Comparison of ENCODE assay signal across 1 cellular context in the genomic region with DNA sequence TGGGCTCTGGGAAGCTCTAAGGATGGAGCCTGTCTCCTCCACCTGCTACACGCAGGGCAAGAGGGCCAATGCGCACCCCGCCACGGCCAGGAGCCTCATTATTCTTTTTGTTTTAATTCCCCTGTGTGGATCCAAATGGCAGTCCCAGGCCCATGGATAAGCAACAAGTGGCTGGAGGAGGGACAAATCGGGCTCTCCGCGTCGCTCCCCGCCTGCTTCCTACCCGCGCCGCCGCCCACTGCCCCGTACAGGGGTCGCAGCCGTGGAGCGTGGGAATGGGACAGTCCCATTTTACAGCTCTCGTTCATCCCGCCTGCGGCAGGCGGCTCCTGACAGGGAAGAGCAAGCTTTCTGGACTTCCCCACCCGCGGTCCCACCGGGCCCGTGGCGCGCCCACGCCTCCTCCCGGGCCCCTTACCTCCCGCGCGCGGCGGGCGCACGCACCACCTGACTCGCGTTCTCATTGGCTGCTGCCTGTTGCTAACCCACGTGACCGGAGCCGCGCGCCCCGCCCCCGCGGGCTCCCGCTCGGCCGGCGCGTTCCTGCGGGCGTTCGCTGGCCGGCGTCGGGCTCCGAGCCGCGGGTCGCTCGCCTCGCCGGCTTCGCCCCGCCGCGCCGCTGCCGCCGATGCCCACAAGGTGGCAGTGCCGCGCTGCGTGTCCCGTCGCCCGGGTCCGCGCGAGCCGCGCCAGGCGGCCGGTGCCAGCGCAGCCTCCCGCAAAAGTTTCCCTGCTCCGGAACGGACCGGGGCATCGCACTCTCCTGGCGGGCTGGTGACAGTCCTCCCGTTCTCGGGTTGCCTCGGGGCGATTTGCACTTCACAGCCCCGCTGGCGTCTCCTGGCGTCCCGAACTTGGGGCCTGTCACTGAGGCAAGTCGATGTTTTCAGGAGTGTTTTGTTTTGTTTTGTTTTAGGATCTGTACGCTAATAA.
A peak's percentile ranks its signal among the peaks of the same experiment; 100 is the strongest.
TF ChIP-seq lines count a peak whose summit lies in the region.

No MANE protein-coding gene starts in this region.

TF ChIP-seq in GM12878, 131 proteins besides CTCF, POLR2A, EP300 and RAD21 (continued from another document and continues in another):
- TF ChIP-seq, protein P1, sequence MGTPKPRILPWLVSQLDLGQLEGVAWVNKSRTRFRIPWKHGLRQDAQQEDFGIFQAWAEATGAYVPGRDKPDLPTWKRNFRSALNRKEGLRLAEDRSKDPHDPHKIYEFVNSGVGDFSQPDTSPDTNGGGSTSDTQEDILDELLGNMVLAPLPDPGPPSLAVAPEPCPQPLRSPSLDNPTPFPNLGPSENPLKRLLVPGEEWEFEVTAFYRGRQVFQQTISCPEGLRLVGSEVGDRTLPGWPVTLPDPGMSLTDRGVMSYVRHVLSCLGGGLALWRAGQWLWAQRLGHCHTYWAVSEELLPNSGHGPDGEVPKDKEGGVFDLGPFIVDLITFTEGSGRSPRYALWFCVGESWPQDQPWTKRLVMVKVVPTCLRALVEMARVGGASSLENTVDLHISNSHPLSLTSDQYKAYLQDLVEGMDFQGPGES (IDR thresholded peaks at IDR 0.05): peak; percentile 21; the same call in 1 of the 2 replicates
- TF ChIP-seq CBX5 (IDR thresholded peaks at IDR 0.05; ENCODE audit: low read depth): peak; percentile 66; the same call in 1 of the 2 replicates
- TF ChIP-seq EGR1 (IDR thresholded peaks at IDR 0.05; ENCODE audit: borderline replicate concordance in 1 of 2, low read depth in 2 of 2, low read length in 2 of 2): peak in 1 of 2 experiments; percentile 90; a peak in 2 of 3 replicates
- TF ChIP-seq SMAD1 (IDR thresholded peaks at IDR 0.05; ENCODE audit: low read depth, partially characterized antibody): no peak
- peak; percentile 28; the same call in 1 of the 2 replicates for TF ChIP-seq NR2C1 (IDR thresholded peaks at IDR 0.05)
- TF ChIP-seq, protein P2, sequence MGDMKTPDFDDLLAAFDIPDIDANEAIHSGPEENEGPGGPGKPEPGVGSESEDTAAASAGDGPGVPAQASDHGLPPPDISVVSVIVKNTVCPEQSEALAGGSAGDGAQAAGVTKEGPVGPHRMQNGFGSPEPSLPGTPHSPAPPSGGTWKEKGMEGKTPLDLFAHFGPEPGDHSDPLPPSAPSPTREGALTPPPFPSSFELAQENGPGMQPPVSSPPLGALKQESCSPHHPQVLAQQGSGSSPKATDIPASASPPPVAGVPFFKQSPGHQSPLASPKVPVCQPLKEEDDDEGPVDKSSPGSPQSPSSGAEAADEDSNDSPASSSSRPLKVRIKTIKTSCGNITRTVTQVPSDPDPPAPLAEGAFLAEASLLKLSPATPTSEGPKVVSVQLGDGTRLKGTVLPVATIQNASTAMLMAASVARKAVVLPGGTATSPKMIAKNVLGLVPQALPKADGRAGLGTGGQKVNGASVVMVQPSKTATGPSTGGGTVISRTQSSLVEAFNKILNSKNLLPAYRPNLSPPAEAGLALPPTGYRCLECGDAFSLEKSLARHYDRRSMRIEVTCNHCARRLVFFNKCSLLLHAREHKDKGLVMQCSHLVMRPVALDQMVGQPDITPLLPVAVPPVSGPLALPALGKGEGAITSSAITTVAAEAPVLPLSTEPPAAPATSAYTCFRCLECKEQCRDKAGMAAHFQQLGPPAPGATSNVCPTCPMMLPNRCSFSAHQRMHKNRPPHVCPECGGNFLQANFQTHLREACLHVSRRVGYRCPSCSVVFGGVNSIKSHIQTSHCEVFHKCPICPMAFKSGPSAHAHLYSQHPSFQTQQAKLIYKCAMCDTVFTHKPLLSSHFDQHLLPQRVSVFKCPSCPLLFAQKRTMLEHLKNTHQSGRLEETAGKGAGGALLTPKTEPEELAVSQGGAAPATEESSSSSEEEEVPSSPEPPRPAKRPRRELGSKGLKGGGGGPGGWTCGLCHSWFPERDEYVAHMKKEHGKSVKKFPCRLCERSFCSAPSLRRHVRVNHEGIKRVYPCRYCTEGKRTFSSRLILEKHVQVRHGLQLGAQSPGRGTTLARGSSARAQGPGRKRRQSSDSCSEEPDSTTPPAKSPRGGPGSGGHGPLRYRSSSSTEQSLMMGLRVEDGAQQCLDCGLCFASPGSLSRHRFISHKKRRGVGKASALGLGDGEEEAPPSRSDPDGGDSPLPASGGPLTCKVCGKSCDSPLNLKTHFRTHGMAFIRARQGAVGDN (IDR thresholded peaks at IDR 0.05): 0 out of 2 replicates have a peak, but pooled peaks have one; percentile 49
- peak; percentile 22; the same call in 1 of the 2 replicates for TF ChIP-seq ZNF207 (IDR thresholded peaks at IDR 0.05; ENCODE audit: borderline replicate concordance)
- TF ChIP-seq NFIC (IDR thresholded peaks at IDR 0.05; ENCODE audit: low read depth, low read length): no peak; the same call in 1 of the 2 replicates
- no peak for TF ChIP-seq HDGF (IDR thresholded peaks at IDR 0.05)
- peak; percentile 72 for TF ChIP-seq RAD51 (IDR thresholded peaks at IDR 0.05)
- peak; percentile 95 for TF ChIP-seq GATAD2B (conservative IDR thresholded peaks at IDR 0.05; ENCODE audit: low read depth)
- TF ChIP-seq KLF5 (IDR thresholded peaks at IDR 0.05; ENCODE audit: partially characterized antibody): peak; percentile 21
- TF ChIP-seq FOS (IDR thresholded peaks at IDR 0.05; ENCODE audit: borderline replicate concordance, extremely low read depth, insufficient read length): no peak
- TF ChIP-seq NBN (IDR thresholded peaks at IDR 0.05): 0 out of 2 replicates have a peak, but pooled peaks have one; percentile 7
- peak; percentile 46; the same call in 1 of the 2 replicates for TF ChIP-seq TCF3 (IDR thresholded peaks at IDR 0.05; ENCODE audit: borderline replicate concordance, insufficient read depth, low read depth, low read length)
- TF ChIP-seq, protein P3, sequence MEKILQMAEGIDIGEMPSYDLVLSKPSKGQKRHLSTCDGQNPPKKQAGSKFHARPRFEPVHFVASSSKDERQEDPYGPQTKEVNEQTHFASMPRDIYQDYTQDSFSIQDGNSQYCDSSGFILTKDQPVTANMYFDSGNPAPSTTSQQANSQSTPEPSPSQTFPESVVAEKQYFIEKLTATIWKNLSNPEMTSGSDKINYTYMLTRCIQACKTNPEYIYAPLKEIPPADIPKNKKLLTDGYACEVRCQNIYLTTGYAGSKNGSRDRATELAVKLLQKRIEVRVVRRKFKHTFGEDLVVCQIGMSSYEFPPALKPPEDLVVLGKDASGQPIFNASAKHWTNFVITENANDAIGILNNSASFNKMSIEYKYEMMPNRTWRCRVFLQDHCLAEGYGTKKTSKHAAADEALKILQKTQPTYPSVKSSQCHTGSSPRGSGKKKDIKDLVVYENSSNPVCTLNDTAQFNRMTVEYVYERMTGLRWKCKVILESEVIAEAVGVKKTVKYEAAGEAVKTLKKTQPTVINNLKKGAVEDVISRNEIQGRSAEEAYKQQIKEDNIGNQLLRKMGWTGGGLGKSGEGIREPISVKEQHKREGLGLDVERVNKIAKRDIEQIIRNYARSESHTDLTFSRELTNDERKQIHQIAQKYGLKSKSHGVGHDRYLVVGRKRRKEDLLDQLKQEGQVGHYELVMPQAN (conservative IDR thresholded peaks at IDR 0.05): 0 out of 2 replicates have a peak, but pooled peaks have one; percentile 41
- TF ChIP-seq, protein P4, sequence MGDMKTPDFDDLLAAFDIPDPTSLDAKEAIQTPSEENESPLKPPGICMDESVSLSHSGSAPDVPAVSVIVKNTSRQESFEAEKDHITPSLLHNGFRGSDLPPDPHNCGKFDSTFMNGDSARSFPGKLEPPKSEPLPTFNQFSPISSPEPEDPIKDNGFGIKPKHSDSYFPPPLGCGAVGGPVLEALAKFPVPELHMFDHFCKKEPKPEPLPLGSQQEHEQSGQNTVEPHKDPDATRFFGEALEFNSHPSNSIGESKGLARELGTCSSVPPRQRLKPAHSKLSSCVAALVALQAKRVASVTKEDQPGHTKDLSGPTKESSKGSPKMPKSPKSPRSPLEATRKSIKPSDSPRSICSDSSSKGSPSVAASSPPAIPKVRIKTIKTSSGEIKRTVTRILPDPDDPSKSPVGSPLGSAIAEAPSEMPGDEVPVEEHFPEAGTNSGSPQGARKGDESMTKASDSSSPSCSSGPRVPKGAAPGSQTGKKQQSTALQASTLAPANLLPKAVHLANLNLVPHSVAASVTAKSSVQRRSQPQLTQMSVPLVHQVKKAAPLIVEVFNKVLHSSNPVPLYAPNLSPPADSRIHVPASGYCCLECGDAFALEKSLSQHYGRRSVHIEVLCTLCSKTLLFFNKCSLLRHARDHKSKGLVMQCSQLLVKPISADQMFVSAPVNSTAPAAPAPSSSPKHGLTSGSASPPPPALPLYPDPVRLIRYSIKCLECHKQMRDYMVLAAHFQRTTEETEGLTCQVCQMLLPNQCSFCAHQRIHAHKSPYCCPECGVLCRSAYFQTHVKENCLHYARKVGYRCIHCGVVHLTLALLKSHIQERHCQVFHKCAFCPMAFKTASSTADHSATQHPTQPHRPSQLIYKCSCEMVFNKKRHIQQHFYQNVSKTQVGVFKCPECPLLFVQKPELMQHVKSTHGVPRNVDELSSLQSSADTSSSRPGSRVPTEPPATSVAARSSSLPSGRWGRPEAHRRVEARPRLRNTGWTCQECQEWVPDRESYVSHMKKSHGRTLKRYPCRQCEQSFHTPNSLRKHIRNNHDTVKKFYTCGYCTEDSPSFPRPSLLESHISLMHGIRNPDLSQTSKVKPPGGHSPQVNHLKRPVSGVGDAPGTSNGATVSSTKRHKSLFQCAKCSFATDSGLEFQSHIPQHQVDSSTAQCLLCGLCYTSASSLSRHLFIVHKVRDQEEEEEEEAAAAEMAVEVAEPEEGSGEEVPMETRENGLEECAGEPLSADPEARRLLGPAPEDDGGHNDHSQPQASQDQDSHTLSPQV (IDR thresholded peaks at IDR 0.05): 0 out of 2 replicates have a peak, but pooled peaks have one; percentile 50
- peak; percentile 75 for TF ChIP-seq SP1 (IDR thresholded peaks at IDR 0.05; ENCODE audit: low read depth, low read length)
- peak; percentile 80 for TF ChIP-seq YY1 (IDR thresholded peaks at IDR 0.05; ENCODE audit: low read depth, low read length)
- TF ChIP-seq LARP7 (IDR thresholded peaks at IDR 0.05): peak; percentile 89
- TF ChIP-seq EED (IDR thresholded peaks at IDR 0.05; ENCODE audit: low read depth): peak; percentile 39; the same call in 1 of the 2 replicates
- TF ChIP-seq TCF12 (IDR thresholded peaks at IDR 0.05; ENCODE audit: low read depth, low read length): 0 out of 2 replicates have a peak, but pooled peaks have one; percentile 8
- no peak for TF ChIP-seq SUPT20H (IDR thresholded peaks at IDR 0.05; ENCODE audit: borderline replicate concordance, control insufficient read depth, low read depth, low read length)
- TF ChIP-seq PAX5 (IDR thresholded peaks at IDR 0.05; ENCODE audit: borderline replicate concordance, low read depth, low read length): peak; percentile 60; the same call in 1 of the 2 replicates
- TF ChIP-seq ZSCAN29 (IDR thresholded peaks at IDR 0.05): peak; percentile 80
- no peak for TF ChIP-seq TARDBP (IDR thresholded peaks at IDR 0.05; ENCODE audit: borderline replicate concordance)
- peak; percentile 81 for TF ChIP-seq DPF2 (IDR thresholded peaks at IDR 0.05)
- TF ChIP-seq STAT3 (IDR thresholded peaks at IDR 0.05; ENCODE audit: low read depth, low read length): no peak
- TF ChIP-seq, protein P5, sequence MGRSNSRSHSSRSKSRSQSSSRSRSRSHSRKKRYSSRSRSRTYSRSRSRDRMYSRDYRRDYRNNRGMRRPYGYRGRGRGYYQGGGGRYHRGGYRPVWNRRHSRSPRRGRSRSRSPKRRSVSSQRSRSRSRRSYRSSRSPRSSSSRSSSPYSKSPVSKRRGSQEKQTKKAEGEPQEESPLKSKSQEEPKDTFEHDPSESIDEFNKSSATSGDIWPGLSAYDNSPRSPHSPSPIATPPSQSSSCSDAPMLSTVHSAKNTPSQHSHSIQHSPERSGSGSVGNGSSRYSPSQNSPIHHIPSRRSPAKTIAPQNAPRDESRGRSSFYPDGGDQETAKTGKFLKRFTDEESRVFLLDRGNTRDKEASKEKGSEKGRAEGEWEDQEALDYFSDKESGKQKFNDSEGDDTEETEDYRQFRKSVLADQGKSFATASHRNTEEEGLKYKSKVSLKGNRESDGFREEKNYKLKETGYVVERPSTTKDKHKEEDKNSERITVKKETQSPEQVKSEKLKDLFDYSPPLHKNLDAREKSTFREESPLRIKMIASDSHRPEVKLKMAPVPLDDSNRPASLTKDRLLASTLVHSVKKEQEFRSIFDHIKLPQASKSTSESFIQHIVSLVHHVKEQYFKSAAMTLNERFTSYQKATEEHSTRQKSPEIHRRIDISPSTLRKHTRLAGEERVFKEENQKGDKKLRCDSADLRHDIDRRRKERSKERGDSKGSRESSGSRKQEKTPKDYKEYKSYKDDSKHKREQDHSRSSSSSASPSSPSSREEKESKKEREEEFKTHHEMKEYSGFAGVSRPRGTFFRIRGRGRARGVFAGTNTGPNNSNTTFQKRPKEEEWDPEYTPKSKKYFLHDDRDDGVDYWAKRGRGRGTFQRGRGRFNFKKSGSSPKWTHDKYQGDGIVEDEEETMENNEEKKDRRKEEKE (IDR thresholded peaks at IDR 0.05): 0 out of 2 replicates have a peak, but pooled peaks have one; percentile 11
- TF ChIP-seq RELA (IDR thresholded peaks at IDR 0.05; ENCODE audit: borderline replicate concordance, partially characterized antibody): peak; percentile 11
- peak; percentile 74 for TF ChIP-seq BACH1 (IDR thresholded peaks at IDR 0.05; ENCODE audit: borderline replicate concordance)
- no peak for TF ChIP-seq FOXM1 (IDR thresholded peaks at IDR 0.05; ENCODE audit: low read depth, low read length)
- peak; percentile 67; the same call in 1 of the 2 replicates for TF ChIP-seq MEF2A (IDR thresholded peaks at IDR 0.05; ENCODE audit: insufficient read depth, low read depth, low read length)
- TF ChIP-seq, protein P6, sequence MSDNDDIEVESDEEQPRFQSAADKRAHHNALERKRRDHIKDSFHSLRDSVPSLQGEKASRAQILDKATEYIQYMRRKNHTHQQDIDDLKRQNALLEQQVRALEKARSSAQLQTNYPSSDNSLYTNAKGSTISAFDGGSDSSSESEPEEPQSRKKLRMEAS (IDR thresholded peaks at IDR 0.05; ENCODE audit: low read depth, low read length): no peak; the same call in 1 of the 2 replicates
- no peak for TF ChIP-seq FOXK2 (IDR thresholded peaks at IDR 0.05)
- TF ChIP-seq MYC (IDR thresholded peaks at IDR 0.05; ENCODE audit: insufficient read depth, insufficient read length, insufficient replicate concordance, low read length, severe bottlenecking): no peak
- TF ChIP-seq SMC3 (IDR thresholded peaks at IDR 0.05; ENCODE audit: borderline replicate concordance, low read length): peak; percentile 64
- no peak for TF ChIP-seq HDAC6 (IDR thresholded peaks at IDR 0.05; ENCODE audit: unreplicated experiment)
- peak; percentile 60; the same call in 1 of the 2 replicates for TF ChIP-seq ZNF24 (IDR thresholded peaks at IDR 0.05)
- TF ChIP-seq CREB1 (IDR thresholded peaks at IDR 0.05; ENCODE audit: low read depth): peak; percentile 22; the same call in 1 of the 2 replicates
- peak; percentile 52 to 91; a peak in 3 of 4 replicates for TF ChIP-seq BHLHE40 (IDR thresholded peaks at IDR 0.05; ENCODE audit: borderline replicate concordance in 1 of 2, low read depth in 2 of 2, low read length in 1 of 2)
- no peak for TF ChIP-seq EZH2 (IDR thresholded peaks at IDR 0.05; ENCODE audit: borderline replicate concordance, control insufficient read depth, low read depth, low read length)
- no peak for TF ChIP-seq CHD1 (IDR thresholded peaks at IDR 0.05; ENCODE audit: low read depth, low read length)
